8 cellular contexts compared by ENCODE assay signal in genomic region chr3:39407259-39407629, GRCh38. TPM values are rescaled to one million over a fixed set of nuclear protein-coding genes. Genes with fewer than 3 reads are reported as not detected.
A peak's percentile ranks its signal among the peaks of the same experiment; 100 is the strongest.
DNase-seq lines count a peak whose midpoint lies in the region; ATAC-seq and TF ChIP-seq lines count a peak whose summit lies in the region.

No MANE protein-coding gene starts in this region.

- peaks cover 21 to 41% of the 10 kb centered on the region in 2 donors for H3K36me3 Mint-ChIP-seq in activated T-cell treated with anti-CD3 and anti-CD28 coated beads, Interleukin-2, amount 50 U/mL, for 72 hours (ENCODE audit: insufficient read depth in 2 of 2)
- H3K36me3 Mint-ChIP-seq in type B pancreatic cell = peaks cover 35% of the 10 kb centered on the region

- peaks cover 46% of the 10 kb centered on the region for H3K4me1 Mint-ChIP-seq in activated T-cell treated with anti-CD3 and anti-CD28 coated beads, Interleukin-2, amount 50 U/mL, for 72 hours (ENCODE audit: low read depth)
- H3K4me1 Mint-ChIP-seq in type B pancreatic cell (ENCODE audit: unreplicated experiment) = peaks cover 18% of the 10 kb centered on the region

- H3K4me3 ChIP-seq in lower leg skin (ENCODE audit: low read depth, poor library complexity, severe bottlenecking) = peak overlapping the region; percentile 67

- no peak for ATAC-seq in activated T-cell treated with anti-CD3 and anti-CD28 coated beads, Interleukin-2, amount 50 U/mL, for 72 hours (replicated peaks in 1 of 2)
- ATAC-seq in HG03457 (IDR thresholded peaks at IDR 0.05; ENCODE audit: unreplicated experiment) (no peak), GM21390 (IDR thresholded peaks at IDR 0.05; ENCODE audit: unreplicated experiment) (no peak)

- no peaks in the 10 kb centered on the region for H3K9me3 Mint-ChIP-seq in activated T-cell treated with anti-CD3 and anti-CD28 coated beads, Interleukin-2, amount 50 U/mL, for 72 hours
- H3K9me3 Mint-ChIP-seq in type B pancreatic cell = no peaks in the 10 kb centered on the region

- H3K27ac Mint-ChIP-seq in activated T-cell treated with anti-CD3 and anti-CD28 coated beads, Interleukin-2, amount 50 U/mL, for 72 hours = peak overlapping the region; percentile 92
- H3K27ac Mint-ChIP-seq in type B pancreatic cell = peak overlapping the region; percentile 97

- no peak for DNase-seq in activated T-cell treated with anti-CD3 and anti-CD28 coated beads, Interleukin-2, amount 50 U/mL, for 72 hours
- no peak for DNase-seq in activated T-cell treated with anti-CD3 and anti-CD28 coated beads, Interleukin-2, amount 50 U/mL, for 48 hours
- peak; percentile 27 for DNase-seq in astrocyte of the hippocampus (ENCODE audit: low read depth, low spot score)
- DNase-seq in lower leg skin (ENCODE audit: low spot score in 2 of 2) = no peak
- DNase-seq in type B pancreatic cell (ENCODE audit: extremely low spot score, unreplicated experiment) = no peak
- no peak for DNase-seq in GM10266 (ENCODE audit: extremely low spot score)

- TF ChIP-seq POLR2A in lower leg skin (IDR thresholded peaks at IDR 0.05) = no peak

- no peaks in the 10 kb centered on the region for H3K27me3 Mint-ChIP-seq in activated T-cell treated with anti-CD3 and anti-CD28 coated beads, Interleukin-2, amount 50 U/mL, for 72 hours (ENCODE audit: low read depth)
- H3K27me3 Mint-ChIP-seq in type B pancreatic cell = no peaks in the 10 kb centered on the region

- H3K4me3 Mint-ChIP-seq in activated T-cell treated with anti-CD3 and anti-CD28 coated beads, Interleukin-2, amount 50 U/mL, for 72 hours = peak overlapping the region; percentile 90 to 95
- peak overlapping the region; percentile 95 for H3K4me3 Mint-ChIP-seq in type B pancreatic cell

- WGBS in lower leg skin, 2 donors = 4 to 9% methylated on average over 9 of the region's 9 CpGs

- TF ChIP-seq CTCF in lower leg skin (IDR thresholded peaks at IDR 0.05) (no peak), type B pancreatic cell (conservative IDR thresholded peaks at IDR 0.05) (no peak), GM10266 (IDR thresholded peaks at IDR 0.05; ENCODE audit: control insufficient read depth, insufficient read depth, low read depth, missing control alignments) (no peak)

- intact Hi-C loops in lower leg skin (cut with DNase I; ENCODE audit: low total_unique reads) = no loop called here

RNA-seq across cellular contexts. Expression of gene RPSA, which starts 0.7 kb away (rescaled TPM):
- total RNA-seq in activated T-cell treated with anti-CD3 and anti-CD28 coated beads, Interleukin-2, amount 50 U/mL, for 72 hours = 1,000 to 10,000 TPM; 2,329 to 2,816 TPM
- total RNA-seq in lower leg skin = 1,000 to 10,000 TPM in 3 of 4 donors, 100 to 1,000 TPM in 1; 789 to 1,137 (median 1,095) TPM
- total RNA-seq in type B pancreatic cell (ENCODE audit: low replicate concordance) = 1,264 and 1,454 TPM in 2 replicates

RNA-seq across cellular contexts. Expression of gene SLC25A38, which starts 24.1 kb away (rescaled TPM):
- 10 to 100 TPM; 37.5 to 39.7 TPM for total RNA-seq in activated T-cell treated with anti-CD3 and anti-CD28 coated beads, Interleukin-2, amount 50 U/mL, for 72 hours
- 10 to 100 TPM; 12.7 to 21.3 (median 14.1) TPM for total RNA-seq in lower leg skin
- total RNA-seq in type B pancreatic cell (ENCODE audit: low replicate concordance) = 26.9 and 30.3 TPM in 2 replicates
